8 cellular contexts compared by ENCODE assay signal in genomic region chr7:140475747-140476333, GRCh38. TPM values are rescaled to one million over a fixed set of nuclear protein-coding genes. Genes with fewer than 3 reads are reported as not detected.
DNase-seq lines count a peak whose midpoint lies in the region; ATAC-seq, FAIRE-seq and TF ChIP-seq lines count a peak whose summit lies in the region.

No MANE protein-coding gene starts in this region.

- H3K4me1 Mint-ChIP-seq in activated T-cell treated with anti-CD3 and anti-CD28 coated beads, Interleukin-2, amount 50 U/mL, for 72 hours (ENCODE audit: low read depth), result peaks cover 35% of the 10 kb centered on the region

- no peaks in the 10 kb centered on the region for H3K9me3 Mint-ChIP-seq in activated T-cell treated with anti-CD3 and anti-CD28 coated beads, Interleukin-2, amount 50 U/mL, for 72 hours

- TF ChIP-seq POLR2A in H54 (IDR thresholded peaks at IDR 0.05; ENCODE audit: low read depth, low read length) (no peak), spleen (IDR thresholded peaks at IDR 0.05) (no peak)

- no peaks in the 10 kb centered on the region for H3K27me3 Mint-ChIP-seq in activated T-cell treated with anti-CD3 and anti-CD28 coated beads, Interleukin-2, amount 50 U/mL, for 72 hours (ENCODE audit: low read depth)

- FAIRE-seq in H54 (lab: Jason Lieb, UNC), result no peak

- H3K27ac Mint-ChIP-seq in activated T-cell treated with anti-CD3 and anti-CD28 coated beads, Interleukin-2, amount 50 U/mL, for 72 hours, result peak overlapping the region; percentile 84

- no peaks in the 10 kb centered on the region for H3K9me3 ChIP-seq in spleen

- peak overlapping the region; percentile 50 to 99 for H3K4me3 Mint-ChIP-seq in activated T-cell treated with anti-CD3 and anti-CD28 coated beads, Interleukin-2, amount 50 U/mL, for 72 hours

- no peak overlapping the region for H3K4me3 ChIP-seq in spleen

- WGBS in spleen, 5 donors, result 49 to 59% (median 57%) methylated on average over 2 of the region's 2 CpGs

- peaks cover 1 to 2% of the 10 kb centered on the region in 2 donors for H3K36me3 Mint-ChIP-seq in activated T-cell treated with anti-CD3 and anti-CD28 coated beads, Interleukin-2, amount 50 U/mL, for 72 hours (ENCODE audit: insufficient read depth in 2 of 2)

- H3K27ac ChIP-seq in foreskin keratinocyte, result no peak overlapping the region
- H3K27ac ChIP-seq in spleen, result no peak overlapping the region

- H3K27me3 ChIP-seq in foreskin keratinocyte (no peaks in the 10 kb centered on the region), spleen (replicated peaks in 1 of 7) (no peaks in the 10 kb centered on the region)

- peaks cover 0 to 16% (median 10%) of the 10 kb centered on the region in 6 donors for H3K36me3 ChIP-seq in spleen

- TF ChIP-seq CTCF in foreskin keratinocyte (conservative IDR thresholded peaks at IDR 0.05) (peak; percentile 83), spleen (IDR thresholded peaks at IDR 0.05 in 8 of 11, conservative IDR thresholded peaks at IDR 0.05 in 3 of 11) (peak in 8 of 11 experiments; percentile 12 to 63 (median 53))

- intact Hi-C loops in spleen (cut with DNase I; ENCODE audit: low total_unique reads), result no loop called here

- H3K4me1 ChIP-seq in foreskin keratinocyte, result no peaks in the 10 kb centered on the region
- H3K4me1 ChIP-seq in spleen, result peaks cover 17 to 77% (median 51%) of the 10 kb centered on the region in 6 donors

- ATAC-seq in activated T-cell treated with anti-CD3 and anti-CD28 coated beads, Interleukin-2, amount 50 U/mL, for 72 hours (replicated peaks in 1 of 2), result no peak
- ATAC-seq in foreskin keratinocyte, result no peak
- ATAC-seq in GM19023 (IDR thresholded peaks at IDR 0.05; ENCODE audit: unreplicated experiment), result no peak
- no peak for ATAC-seq in GM21737 (IDR thresholded peaks at IDR 0.05; ENCODE audit: unreplicated experiment)

- DNase-seq in COLO668 (lab: John Stamatoyannopoulos, UW; ENCODE audit: unreplicated experiment) (peak; percentile 39), H54 (ENCODE audit: insufficient read length, low spot score) (peak; percentile 57), NCI-H345 treated with DMSO at 0.1 percent for 48 hours (lab: John Stamatoyannopoulos, UW; ENCODE audit: unreplicated experiment) (peak; percentile 48), foreskin keratinocyte (peak in 1 of 2 donors; percentile 39), spleen (no peak)
- DNase-seq in activated T-cell treated with anti-CD3 and anti-CD28 coated beads, Interleukin-2, amount 50 U/mL, for 72 hours, result peak; percentile 40 to 46

RNA-seq across cellular contexts. Expression of gene MKRN1, which starts 3.5 kb away (rescaled TPM):
- 100 to 1,000 TPM in 1 of 2 donors, 10 to 100 TPM in 1; 91.3 to 132 TPM for total RNA-seq in activated T-cell treated with anti-CD3 and anti-CD28 coated beads, Interleukin-2, amount 50 U/mL, for 72 hours
- total RNA-seq in foreskin keratinocyte (54.8 and 56.9 TPM in 2 replicates), spleen (100 to 1,000 TPM in 6 of 7 donors, 10 to 100 TPM in 1; 98.0 to 179 (median 106) TPM)
- polyA plus RNA-seq in foreskin keratinocyte (34.1 and 37.0 TPM in 2 replicates), spleen (10 to 100 TPM; 41.8 to 53.1 (median 51.4) TPM)
